ENCODE assay signal across 14 cellular contexts in genomic region chr10:79181227-79181626, GRCh38.
DNase-seq lines count a peak whose midpoint lies in the region; ATAC-seq and TF ChIP-seq lines count a peak whose summit lies in the region.
"Had no signal": no experiment of that assay in that cellular context is flagged by ENCODE, and none has a peak within 500 bp of the region (broad histone marks: within the 10 kb centered on the region; RNA-seq: fewer than 3 reads in every experiment).

No MANE protein-coding gene starts in this region.

- no CpG with 5 or more reads among the region's 8 CpGs for whole genome bisulfite sequencing in SK-N-SH (ENCODE audit: low lambda C conversion rate)

- H3K4me3 ChIP-seq in SK-N-SH (ENCODE audit: low read depth in 2 of 2, low read length in 1 of 2) (no peak overlapping the region), upper lobe of right lung (no peak overlapping the region)
- H3K4me3 ChIP-seq: PC-9 had no signal

- intact Hi-C loops in upper lobe of right lung (cut with DNase I), result no loop called here

- ATAC-seq in SK-N-SH treated with all-trans-retinoic acid at 6 μM for 48 hours, result no peak
- no peak for ATAC-seq in central memory CD8-positive, alpha-beta T cell (replicated peaks; ENCODE audit: extremely low read depth, poor library complexity, severe bottlenecking)
- ATAC-seq in upper lobe of right lung, result no peak
- ATAC-seq in HG03521 (IDR thresholded peaks at IDR 0.05; ENCODE audit: unreplicated experiment), result no peak
- ATAC-seq: WTC11 had no signal

- peaks cover 32% of the 10 kb centered on the region; the same call in 1 of the 2 replicates for H4K20me1 ChIP-seq in SK-N-SH (ENCODE audit: insufficient read depth)

- H3K4me1 Mint-ChIP-seq in central memory CD8-positive, alpha-beta T cell, result no peaks in the 10 kb centered on the region
- peaks cover 88% of the 10 kb centered on the region for H3K4me1 Mint-ChIP-seq in nephron

- POLR2A ChIA-PET in SK-N-SH (lab: Yijun Ruan, JAX), result no interaction called here

- H3K36me3 Mint-ChIP-seq in central memory CD8-positive, alpha-beta T cell (ENCODE audit: insufficient read depth), result peaks cover 1% of the 10 kb centered on the region
- H3K36me3 Mint-ChIP-seq in nephron (ENCODE audit: low read depth), result peaks cover under 1% of the 10 kb centered on the region
- H3K36me3 Mint-ChIP-seq: WTC11 had no signal

- no peaks in the 10 kb centered on the region for H3K9me3 ChIP-seq in SK-N-SH
- H3K9me3 ChIP-seq in upper lobe of right lung, result no peaks in the 10 kb centered on the region

- no peak overlapping the region for H3K4me2 ChIP-seq in SK-N-SH
- H3K4me2 ChIP-seq: PC-9 had no signal

- no peaks in the 10 kb centered on the region for H3K27me3 Mint-ChIP-seq in central memory CD8-positive, alpha-beta T cell
- peaks cover 5% of the 10 kb centered on the region for H3K27me3 Mint-ChIP-seq in nephron (ENCODE audit: low read depth)
- H3K27me3 Mint-ChIP-seq: CD4-positive, alpha-beta memory T cell had no signal

- TF ChIP-seq RAD21 in SK-N-SH (IDR thresholded peaks at IDR 0.05; ENCODE audit: low read length), result no peak

- H3K4me1 ChIP-seq in SK-N-SH (ENCODE audit: control insufficient read depth in 1 of 2, insufficient read depth in 2 of 2, low read depth in 1 of 2, low read length in 1 of 2) (peaks cover 77 to 98% of the 10 kb centered on the region in 2 experiments), upper lobe of right lung (peaks cover 91% of the 10 kb centered on the region)

- no peak overlapping the region for H2AFZ ChIP-seq in SK-N-SH (ENCODE audit: low read depth)
- H2AFZ ChIP-seq: PC-9 had no signal

- CTCF ChIA-PET in SK-N-SH (lab: Yijun Ruan, JAX), result interaction anchor here (0.7 to 13.4 kb wide), 5 partner anchors 9 to 887 kb away, joined by 3 to 136 read pairs (median 3); no protein-coding TSS in a partner anchor

- H3K27ac ChIP-seq in SK-N-SH (ENCODE audit: low read depth in 2 of 2, low read length in 1 of 2) (peak overlapping the region; percentile 81 to 100), upper lobe of right lung (peak overlapping the region; percentile 79)
- H3K27ac ChIP-seq: PC-9 had no signal

- DNase-seq in SK-N-SH (no peak), upper lobe of right lung (no peak), NOMO-1 treated with dmso at 0.1 percent for 144 hours (lab: John Stamatoyannopoulos, UW; ENCODE audit: unreplicated experiment) (no peak), NCI-H2029 (lab: John Stamatoyannopoulos, UW) (no peak)
- DNase-seq in central memory CD8-positive, alpha-beta T cell (ENCODE audit: low spot score in 2 of 2), result no peak
- DNase-seq: CD4-positive, alpha-beta memory T cell; NCI-H187 treated with DMSO at 0.1 percent for 48 hours; NCI-H524 treated with DMSO at 0.1 percent for 48 hours; stimulated activated CD4-positive, alpha-beta T cell treated with anti-CD3 and anti-CD28 coated beads, Interleukin-15, amount 100 ng/mL, for 24 hours had no signal

- H3K79me2 ChIP-seq in SK-N-SH (ENCODE audit: insufficient read depth), result peaks cover 72% of the 10 kb centered on the region; the same call in 1 of the 2 replicates

- no peak overlapping the region for H3K4me3 Mint-ChIP-seq in central memory CD8-positive, alpha-beta T cell
- H3K4me3 Mint-ChIP-seq in nephron, result no peak overlapping the region
- H3K4me3 Mint-ChIP-seq: CD4-positive, alpha-beta memory T cell; WTC11 had no signal

- TF ChIP-seq EP300 in SK-N-SH (IDR thresholded peaks at IDR 0.05; ENCODE audit: borderline replicate concordance in 1 of 2, low read depth in 1 of 2, low read length in 1 of 2), result no peak

- no peaks in the 10 kb centered on the region for H3K27me3 ChIP-seq in SK-N-SH (ENCODE audit: insufficient read depth)
- no peaks in the 10 kb centered on the region for H3K27me3 ChIP-seq in upper lobe of right lung

- TF ChIP-seq CTCF in SK-N-SH (IDR thresholded peaks at IDR 0.05) (no peak), nephron (IDR thresholded peaks at IDR 0.05; ENCODE audit: unreplicated experiment in 3 of 3) (no peak), upper lobe of right lung (IDR thresholded peaks at IDR 0.05) (no peak)

- no peak overlapping the region for H3K9ac ChIP-seq in SK-N-SH

- peak overlapping the region; percentile 57 for H3K27ac Mint-ChIP-seq in central memory CD8-positive, alpha-beta T cell (ENCODE audit: low read depth)
- H3K27ac Mint-ChIP-seq in nephron, result peak overlapping the region in 2 of 3 experiments; percentile 61 to 91

- H3K9me3 Mint-ChIP-seq in central memory CD8-positive, alpha-beta T cell, result no peaks in the 10 kb centered on the region
- H3K9me3 Mint-ChIP-seq in nephron, result no peaks in the 10 kb centered on the region
- H3K9me3 Mint-ChIP-seq: CD4-positive, alpha-beta memory T cell; WTC11 had no signal

- peaks cover 0 to 2% of the 10 kb centered on the region in 2 experiments for H3K36me3 ChIP-seq in SK-N-SH (replicated peaks in 1 of 2; ENCODE audit: control insufficient read depth in 1 of 2, insufficient read depth in 2 of 2, low read length in 1 of 2)
- H3K36me3 ChIP-seq in upper lobe of right lung, result no peaks in the 10 kb centered on the region

- peaks cover 46% of the 10 kb centered on the region for H3F3A ChIP-seq in SK-N-SH (replicated peaks; ENCODE audit: insufficient read depth)

- no peaks in the 10 kb centered on the region for H3K9me2 ChIP-seq in SK-N-SH

TF ChIP-seq in SK-N-SH, 30 proteins besides CTCF, POLR2A, EP300 and RAD21 (continues in another document):
- TF ChIP-seq POLR2AphosphoS5 (IDR thresholded peaks at IDR 0.05; ENCODE audit: low read depth, low read length), result no peak
- no peak for TF ChIP-seq EZH2phosphoT487 (IDR thresholded peaks at IDR 0.05; ENCODE audit: borderline replicate concordance, low read depth)
- no peak for TF ChIP-seq REST (IDR thresholded peaks at IDR 0.05; ENCODE audit: low read depth, low read length)
- no peak for TF ChIP-seq GABPA (IDR thresholded peaks at IDR 0.05; ENCODE audit: low read depth)
- no peak for TF ChIP-seq NFIC (IDR thresholded peaks at IDR 0.05; ENCODE audit: borderline replicate concordance)
- TF ChIP-seq GATA2 (CRISPR knock-in tag; IDR thresholded peaks at IDR 0.05), result no peak

TF ChIP-seq in SK-N-SH treated with all-trans-retinoic acid at 6 μM for 48 hours, 23 proteins besides CTCF, POLR2A, EP300 and RAD21 (continues in another document):
- TF ChIP-seq ZFP3 (CRISPR knock-in tag; IDR thresholded peaks at IDR 0.05), result no peak
- TF ChIP-seq, protein P1, sequence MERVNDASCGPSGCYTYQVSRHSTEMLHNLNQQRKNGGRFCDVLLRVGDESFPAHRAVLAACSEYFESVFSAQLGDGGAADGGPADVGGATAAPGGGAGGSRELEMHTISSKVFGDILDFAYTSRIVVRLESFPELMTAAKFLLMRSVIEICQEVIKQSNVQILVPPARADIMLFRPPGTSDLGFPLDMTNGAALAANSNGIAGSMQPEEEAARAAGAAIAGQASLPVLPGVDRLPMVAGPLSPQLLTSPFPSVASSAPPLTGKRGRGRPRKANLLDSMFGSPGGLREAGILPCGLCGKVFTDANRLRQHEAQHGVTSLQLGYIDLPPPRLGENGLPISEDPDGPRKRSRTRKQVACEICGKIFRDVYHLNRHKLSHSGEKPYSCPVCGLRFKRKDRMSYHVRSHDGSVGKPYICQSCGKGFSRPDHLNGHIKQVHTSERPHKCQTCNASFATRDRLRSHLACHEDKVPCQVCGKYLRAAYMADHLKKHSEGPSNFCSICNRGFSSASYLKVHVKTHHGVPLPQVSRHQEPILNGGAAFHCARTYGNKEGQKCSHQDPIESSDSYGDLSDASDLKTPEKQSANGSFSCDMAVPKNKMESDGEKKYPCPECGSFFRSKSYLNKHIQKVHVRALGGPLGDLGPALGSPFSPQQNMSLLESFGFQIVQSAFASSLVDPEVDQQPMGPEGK (CRISPR knock-in tag; IDR thresholded peaks at IDR 0.05; ENCODE audit: borderline replicate concordance), result no peak
- no peak for TF ChIP-seq ZNF8 (CRISPR knock-in tag; IDR thresholded peaks at IDR 0.05)
- TF ChIP-seq SNAI2 (CRISPR knock-in tag; IDR thresholded peaks at IDR 0.05), result no peak
- TF ChIP-seq, protein P2, sequence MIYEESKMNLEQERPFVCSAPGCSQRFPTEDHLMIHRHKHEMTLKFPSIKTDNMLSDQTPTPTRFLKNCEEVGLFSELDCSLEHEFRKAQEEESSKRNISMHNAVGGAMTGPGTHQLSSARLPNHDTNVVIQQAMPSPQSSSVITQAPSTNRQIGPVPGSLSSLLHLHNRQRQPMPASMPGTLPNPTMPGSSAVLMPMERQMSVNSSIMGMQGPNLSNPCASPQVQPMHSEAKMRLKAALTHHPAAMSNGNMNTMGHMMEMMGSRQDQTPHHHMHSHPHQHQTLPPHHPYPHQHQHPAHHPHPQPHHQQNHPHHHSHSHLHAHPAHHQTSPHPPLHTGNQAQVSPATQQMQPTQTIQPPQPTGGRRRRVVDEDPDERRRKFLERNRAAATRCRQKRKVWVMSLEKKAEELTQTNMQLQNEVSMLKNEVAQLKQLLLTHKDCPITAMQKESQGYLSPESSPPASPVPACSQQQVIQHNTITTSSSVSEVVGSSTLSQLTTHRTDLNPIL (CRISPR knock-in tag; IDR thresholded peaks at IDR 0.05; ENCODE audit: low read depth), result no peak
- no peak for TF ChIP-seq TSHZ2 (CRISPR knock-in tag; IDR thresholded peaks at IDR 0.05)
- no peak for TF ChIP-seq ZC3H10 (CRISPR knock-in tag; IDR thresholded peaks at IDR 0.05)
- no peak for TF ChIP-seq OSR1 (CRISPR knock-in tag; IDR thresholded peaks at IDR 0.05)
- no peak for TF ChIP-seq ZNF565 (CRISPR knock-in tag; conservative IDR thresholded peaks at IDR 0.05; ENCODE audit: low read depth)
- TF ChIP-seq TCF4 (CRISPR knock-in tag; IDR thresholded peaks at IDR 0.05; ENCODE audit: borderline replicate concordance), result no peak
- TF ChIP-seq GLIS3 (CRISPR knock-in tag; IDR thresholded peaks at IDR 0.05), result no peak
